In genomic region chr16:6690741-6691140, GRCh38 we compare ENCODE assay signal across 28 cellular contexts.
"Had no signal": no experiment of that assay in that cellular context is flagged by ENCODE, and none has a peak within 500 bp of the region (broad histone marks: within the 10 kb centered on the region; RNA-seq: fewer than 3 reads in every experiment).

No MANE protein-coding gene starts in this region.

- H3K36me3 Mint-ChIP-seq: natural killer cell treated with Interleukin-12 subunit alpha and Interleukin-12 subunit beta and Interleukin-15 and Interleukin-18, amount 100 ng/mL, for 72 hours; neural progenitor cell; stimulated activated effector memory CD8-positive, alpha-beta T cell treated with anti-CD3 and anti-CD28 coated beads, Interleukin-12 subunit alpha, Interleukin-12 subunit beta, amount 100 ng/mL, for 72 hours; stimulated activated naive B cell treated with anti-CD40 and anti-IgM and Interleukin-4, amounts not matched to agents 10 μg/mL and 1 μg/mL and 100 μg/mL, for 72 hours had no signal

- H3K9me3 ChIP-seq: ovary, psoas muscle, right lobe of liver, sigmoid colon, thoracic aorta, thyroid gland, upper lobe of left lung, vagina had no signal

- H2AFZ ChIP-seq: neural progenitor cell, parathyroid adenoma had no signal

- H3K4me1 Mint-ChIP-seq: naive thymus-derived CD8-positive, alpha-beta T cell; nephron progenitor cell; neural progenitor cell; stimulated activated effector memory CD8-positive, alpha-beta T cell treated with anti-CD3 and anti-CD28 coated beads, Interleukin-12 subunit alpha, Interleukin-12 subunit beta, amount 100 ng/mL, for 72 hours; stimulated activated naive B cell treated with anti-CD40 and anti-IgM and Interleukin-4, amounts not matched to agents 10 μg/mL and 1 μg/mL and 100 μg/mL, for 72 hours had no signal

- H3K27ac ChIP-seq: neural progenitor cell, ovary, parathyroid adenoma, psoas muscle, right lobe of liver, sigmoid colon, stomach, thoracic aorta, thyroid gland, tibial nerve, upper lobe of left lung, vagina had no signal

- H3K4me2 ChIP-seq: neural progenitor cell had no signal

- H3K79me2 ChIP-seq: parathyroid adenoma had no signal

- H3K4me3 ChIP-seq: neural progenitor cell, ovary, psoas muscle, right lobe of liver, sigmoid colon, stomach, thoracic aorta, thyroid gland, tibial nerve, upper lobe of left lung, vagina had no signal

- H3K27me3 Mint-ChIP-seq: natural killer cell treated with Interleukin-12 subunit alpha and Interleukin-12 subunit beta and Interleukin-15 and Interleukin-18, amount 100 ng/mL, for 72 hours; stimulated activated naive B cell treated with anti-CD40 and anti-IgM and Interleukin-4, amounts not matched to agents 10 μg/mL and 1 μg/mL and 100 μg/mL, for 72 hours; stimulated activated naive CD8-positive, alpha-beta T cell treated with anti-CD3 and anti-CD28 coated beads, Interleukin-15, Interleukin-2, amounts not matched to agents 100 ng/mL and 50 ng/mL, for 24 hours had no signal

- H3K4me3 Mint-ChIP-seq: naive thymus-derived CD8-positive, alpha-beta T cell; natural killer cell treated with Interleukin-12 subunit alpha and Interleukin-12 subunit beta and Interleukin-15 and Interleukin-18, amount 100 ng/mL, for 72 hours; nephron progenitor cell; neural progenitor cell; stimulated activated effector memory CD8-positive, alpha-beta T cell treated with anti-CD3 and anti-CD28 coated beads, Interleukin-12 subunit alpha, Interleukin-12 subunit beta, amount 100 ng/mL, for 72 hours; stimulated activated naive B cell treated with anti-CD40 and anti-IgM and Interleukin-4, amounts not matched to agents 10 μg/mL and 1 μg/mL and 100 μg/mL, for 72 hours; stimulated activated naive CD8-positive, alpha-beta T cell treated with anti-CD3 and anti-CD28 coated beads, Interleukin-15, Interleukin-2, amounts not matched to agents 100 ng/mL and 50 ng/mL, for 24 hours had no signal

- H3K27me3 ChIP-seq: neural progenitor cell, ovary, right lobe of liver, stomach, thyroid gland, tibial nerve, upper lobe of left lung, vagina had no signal

- H3K9ac ChIP-seq: neural progenitor cell, parathyroid adenoma had no signal

- H3K9me3 Mint-ChIP-seq: natural killer cell treated with Interleukin-12 subunit alpha and Interleukin-12 subunit beta and Interleukin-15 and Interleukin-18, amount 100 ng/mL, for 72 hours had no signal

- DNase-seq: naive thymus-derived CD8-positive, alpha-beta T cell; nephron progenitor cell; occipital lobe; ovary; posterior cingulate gyrus; psoas muscle; right cardiac atrium; right lobe of liver; sigmoid colon; small intestine; stimulated activated CD4-positive, alpha-beta T cell treated with anti-CD3 and anti-CD28 coated beads, Interleukin-15, amount 100 ng/mL, for 24 hours; stimulated activated CD4-positive, alpha-beta T cell treated with anti-CD3 and anti-CD28 coated beads, Interleukin-2, amount 100 ng/mL, for 24 hours; stimulated activated CD4-positive, alpha-beta T cell treated with anti-CD3 and anti-CD28 coated beads, Interleukin-2, amount 100 ng/mL, for 48 hours; stimulated activated CD4-positive, alpha-beta T cell treated with anti-CD3 and anti-CD28 coated beads, Interleukin-4, amount 100 ng/mL, for 24 hours; stimulated activated naive B cell treated with anti-CD40 and anti-IgM and Interleukin-4, amounts not matched to agents 10 μg/mL and 1 μg/mL and 100 μg/mL, for 72 hours; stimulated activated naive CD4-positive, alpha-beta T cell treated with Interleukin-2 at 50 U/mL for 16 hours; stomach; thyroid gland; upper lobe of left lung had no signal

- H3K4me1 ChIP-seq: parathyroid adenoma, psoas muscle, right lobe of liver, sigmoid colon, stomach, thyroid gland, tibial nerve, upper lobe of left lung, vagina had no signal

- H3K27ac Mint-ChIP-seq: naive thymus-derived CD8-positive, alpha-beta T cell; natural killer cell treated with Interleukin-12 subunit alpha and Interleukin-12 subunit beta and Interleukin-15 and Interleukin-18, amount 100 ng/mL, for 72 hours; nephron progenitor cell; neural progenitor cell; progenitor cell of endocrine pancreas; stimulated activated effector memory CD8-positive, alpha-beta T cell treated with anti-CD3 and anti-CD28 coated beads, Interleukin-12 subunit alpha, Interleukin-12 subunit beta, amount 100 ng/mL, for 72 hours; stimulated activated naive B cell treated with anti-CD40 and anti-IgM and Interleukin-4, amounts not matched to agents 10 μg/mL and 1 μg/mL and 100 μg/mL, for 72 hours; stimulated activated naive CD8-positive, alpha-beta T cell treated with anti-CD3 and anti-CD28 coated beads, Interleukin-15, Interleukin-2, amounts not matched to agents 100 ng/mL and 50 ng/mL, for 24 hours had no signal

- H3K36me3 ChIP-seq: neural progenitor cell, ovary, right lobe of liver, sigmoid colon, stomach, thoracic aorta, thyroid gland, tibial nerve, upper lobe of left lung, vagina had no signal
